In the genomic region with DNA sequence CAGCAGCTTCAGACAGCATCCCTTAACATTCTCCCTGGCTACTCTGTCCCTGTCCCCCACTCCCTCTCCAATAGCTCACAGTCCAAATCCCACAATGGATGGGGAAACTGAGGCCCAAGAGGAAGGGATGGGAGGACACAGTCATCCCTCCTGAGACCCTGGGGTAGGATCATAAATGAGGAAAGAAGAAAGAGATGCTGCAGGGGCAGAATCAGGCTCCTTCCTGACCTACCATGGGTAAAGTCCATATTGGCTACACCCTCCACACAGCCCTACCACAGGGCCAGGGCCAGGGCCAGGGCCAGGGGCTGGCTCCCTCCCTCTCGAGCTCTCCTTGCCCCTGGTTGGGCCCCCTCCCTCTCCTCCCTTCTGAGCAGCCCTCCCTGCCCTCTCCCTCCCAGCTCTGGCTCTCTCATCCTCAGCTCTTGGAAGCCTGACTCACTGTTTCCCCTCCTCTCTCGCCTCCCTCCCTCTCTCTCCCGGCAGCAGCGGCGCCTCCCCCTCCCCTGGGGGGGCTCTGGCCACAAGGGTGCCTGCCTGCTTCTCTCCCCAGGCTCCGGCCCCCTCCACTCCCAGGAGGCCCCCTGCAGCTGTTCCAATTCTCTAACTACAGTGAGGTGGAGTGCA, we compare ENCODE assay signal across 9 cellular contexts. TPM values are rescaled to one million over a fixed set of nuclear protein-coding genes. Genes with fewer than 3 reads are reported as not detected.
DNase-seq lines count a peak whose midpoint lies in the region; ATAC-seq, FAIRE-seq and TF ChIP-seq lines count a peak whose summit lies in the region.
"Had no signal": no experiment of that assay in that cellular context is flagged by ENCODE, and none has a peak within 500 bp of the region (broad histone marks: within the 10 kb centered on the region; RNA-seq: fewer than 3 reads in every experiment).

No MANE protein-coding gene starts in this region.

- POLR2A ChIA-PET in CD4-positive, alpha-beta memory T cell (lab: Charles Lee; ENCODE audit: partially characterized antibody): interaction anchor here (0.7 to 6.3 kb wide), 2 partner anchors 30 to 76 kb away, joined by 3 to 35 read pairs; no protein-coding TSS in a partner anchor
- POLR2A ChIA-PET in GM10248 (lab: Yijun Ruan, JAX): no interaction called here

- no peaks in the 10 kb centered on the region for H3K9me3 Mint-ChIP-seq in progenitor cell of endocrine pancreas (ENCODE audit: low read depth)
- H3K9me3 Mint-ChIP-seq in CD4-positive, alpha-beta memory T cell: no peaks in the 10 kb centered on the region

- intact Hi-C loops in CD4-positive, alpha-beta memory T cell (cut with micrococcal nuclease): no loop called here

- H3K36me3 Mint-ChIP-seq in progenitor cell of endocrine pancreas (ENCODE audit: insufficient read depth): no peaks in the 10 kb centered on the region
- H3K36me3 Mint-ChIP-seq in CD4-positive, alpha-beta memory T cell: peaks cover 0 to 2% of the 10 kb centered on the region in 2 donors

- no peak overlapping the region for H3K4me3 Mint-ChIP-seq in progenitor cell of endocrine pancreas (ENCODE audit: low read depth)
- H3K4me3 Mint-ChIP-seq in CD4-positive, alpha-beta memory T cell: peak overlapping the region in 1 of 8 donors; percentile 30

- H3K4me1 Mint-ChIP-seq in progenitor cell of endocrine pancreas (ENCODE audit: low read depth): peaks cover 33% of the 10 kb centered on the region
- H3K4me1 Mint-ChIP-seq in CD4-positive, alpha-beta memory T cell: peaks cover 17 to 46% (median 33%) of the 10 kb centered on the region in 4 donors

- no peaks in the 10 kb centered on the region for H3K9me3 ChIP-seq in CD4-positive, alpha-beta memory T cell (ENCODE audit: control insufficient read depth in 1 of 2, low read length in 2 of 2)

- H3K4me3 ChIP-seq in AG10803 (ENCODE audit: low read length): peak overlapping the region; percentile 29
- H3K4me3 ChIP-seq in CD4-positive, alpha-beta memory T cell (ENCODE audit: low read length in 2 of 2): no peak overlapping the region

- H3K36me3 ChIP-seq in CD4-positive, alpha-beta memory T cell (ENCODE audit: insufficient read depth, low read length): no peaks in the 10 kb centered on the region

- TF ChIP-seq CTCF in AG10803 (conservative IDR thresholded peaks at IDR 0.05; ENCODE audit: low read length): no peak
- no peak for TF ChIP-seq CTCF in progenitor cell of endocrine pancreas (IDR thresholded peaks at IDR 0.05; ENCODE audit: unreplicated experiment)
- no peak for TF ChIP-seq CTCF in GM10248 (IDR thresholded peaks at IDR 0.05; ENCODE audit: control extremely low read depth, extremely low read depth, low read depth, missing control alignments)

- no peak for FAIRE-seq in frontal cortex (lab: Jason Lieb, UNC)

- peak overlapping the region; percentile 73 for H3K27ac Mint-ChIP-seq in progenitor cell of endocrine pancreas
- peak overlapping the region in 1 of 7 donors; percentile 76 for H3K27ac Mint-ChIP-seq in CD4-positive, alpha-beta memory T cell

- CTCF ChIA-PET in CD4-positive, alpha-beta memory T cell (lab: Charles Lee; ENCODE audit: partially characterized antibody): interaction anchor here (0.6 to 1.8 kb wide), 5 partner anchors 9 to 303 kb away, joined by 3 to 5 read pairs (median 4); no protein-coding TSS in a partner anchor
- CTCF ChIA-PET in GM10248 (lab: Yijun Ruan, JAX): interaction anchor here (0.7 to 9.4 kb wide), 6 partner anchors 8 to 42 kb away, joined by 4 to 82 read pairs (median 6); no protein-coding TSS in a partner anchor

- no peaks in the 10 kb centered on the region for H3K27me3 Mint-ChIP-seq in progenitor cell of endocrine pancreas
- no peaks in the 10 kb centered on the region for H3K27me3 Mint-ChIP-seq in CD4-positive, alpha-beta memory T cell

- no peak overlapping the region for H3K27ac ChIP-seq in CD4-positive, alpha-beta memory T cell (ENCODE audit: low read depth, low read length)
- H3K27ac ChIP-seq: epithelial cell of prostate had no signal

- H3K27me3 ChIP-seq in CD4-positive, alpha-beta memory T cell (ENCODE audit: insufficient read depth, low read length): no peaks in the 10 kb centered on the region

- peaks cover 79% of the 10 kb centered on the region for H3K4me1 ChIP-seq in CD4-positive, alpha-beta memory T cell (ENCODE audit: insufficient read depth, low read length)

- DNase-seq in AG10803 (ENCODE audit: low read depth) (peak; percentile 53), M059J (ENCODE audit: low read depth) (peak; percentile 89), frontal cortex (ENCODE audit: low spot score in 2 of 2) (peak; percentile 54 to 82), progenitor cell of endocrine pancreas (ENCODE audit: low spot score, unreplicated experiment) (no peak), GM10248 (ENCODE audit: extremely low spot score) (no peak)
- DNase-seq in activated T-cell treated with anti-CD3 and anti-CD28 coated beads, Interleukin-2, amount 50 U/mL, for 1 hour: peak; percentile 59
- DNase-seq in CD4-positive, alpha-beta memory T cell: no peak

- no peak for ATAC-seq in GM18867 (IDR thresholded peaks at IDR 0.05; ENCODE audit: unreplicated experiment)

RNA-seq across cellular contexts. Expression of a gene that starts 4.9 kb away (rescaled TPM):
- 6.0 and 19.1 TPM in 2 replicates for total RNA-seq in M059J (2014; rRNA removed; shearing (Covaris generic))
- total RNA-seq in frontal cortex: 10.6 TPM
- 53.3 and 56.3 TPM in 2 replicates for total RNA-seq in progenitor cell of endocrine pancreas
- 10 to 100 TPM; 18.4 to 19.2 TPM for total RNA-seq in CD4-positive, alpha-beta memory T cell
- polyA plus RNA-seq in CD4-positive, alpha-beta memory T cell: 1 to 10 TPM in 1 of 2 donors, under 1 TPM in 1; 0.02 to 1.7 TPM

RNA-seq across cellular contexts. Expression of a gene that starts 36.0 kb away (rescaled TPM):
- total RNA-seq in M059J (2014; rRNA removed; shearing (Covaris generic)): 0.17 TPM in 1 of 2 replicates, not detected in the other
- total RNA-seq in frontal cortex: 0.41 TPM
- total RNA-seq in progenitor cell of endocrine pancreas: not detected in 2 replicates
- 1 to 10 TPM; 2.7 to 2.9 TPM for total RNA-seq in CD4-positive, alpha-beta memory T cell
- under 1 TPM; 0.12 to 0.15 TPM for polyA plus RNA-seq in CD4-positive, alpha-beta memory T cell

Comparison
In these comparisons a context has a peak if more than half of its experiments do, and no peak if none do; other contexts are left out.
1. DNase-seq: peak in AG10803 (single experiment), M059J (single experiment), activated T-cell treated with anti-CD3 and anti-CD28 coated beads, Interleukin-2, amount 50 U/mL, for 1 hour (single experiment) and frontal cortex (2 of 2); none in progenitor cell of endocrine pancreas (single experiment), CD4-positive, alpha-beta memory T cell (0 of 5) and GM10248 (single experiment).